ENCODE assay signal across 19 cellular contexts in the genomic region with DNA sequence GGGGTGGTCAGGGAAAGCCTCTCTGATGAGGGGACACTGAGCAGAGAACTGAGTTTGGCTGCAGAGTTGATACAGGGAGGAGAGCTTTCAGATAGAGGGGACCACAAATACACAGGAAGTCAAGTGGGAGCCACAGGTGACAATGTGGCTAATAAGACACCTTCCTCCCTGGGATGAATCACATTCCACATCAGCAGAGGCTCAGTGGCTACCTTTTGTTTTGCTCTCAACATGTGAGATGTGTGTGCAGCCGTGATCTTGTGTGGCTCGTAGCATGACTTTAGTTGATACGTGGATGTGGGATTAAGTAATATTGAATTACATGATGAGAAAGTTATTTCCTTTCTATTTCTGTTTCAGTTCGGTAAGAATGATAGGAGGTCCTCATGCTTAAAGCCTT. TPM values are rescaled to one million over a fixed set of nuclear protein-coding genes. Genes with fewer than 3 reads are reported as not detected.
A peak's percentile ranks its signal among the peaks of the same experiment; 100 is the strongest.
DNase-seq lines count a peak whose midpoint lies in the region; ATAC-seq, FAIRE-seq and TF ChIP-seq lines count a peak whose summit lies in the region.
"Had no signal": no experiment of that assay in that cellular context is flagged by ENCODE, and none has a peak within 500 bp of the region (broad histone marks: within the 10 kb centered on the region; RNA-seq: fewer than 3 reads in every experiment).

No MANE protein-coding gene starts in this region.

- peak overlapping the region in 1 of 10 donors; percentile 6 for H3K4me3 ChIP-seq in heart right ventricle
- peak overlapping the region in 1 of 4 experiments; percentile 8 for H3K4me3 ChIP-seq in fibroblast of lung (replicated peaks in 1 of 4; ENCODE audit: control extremely low read depth in 1 of 4, insufficient read depth in 1 of 4, low read depth in 3 of 4, low read length in 4 of 4)
- H3K4me3 ChIP-seq in subcutaneous abdominal adipose tissue (ENCODE audit: low read depth in 1 of 5, low read length in 5 of 5): peak overlapping the region in 3 of 5 donors; percentile 11 to 29 (median 18)
- H3K4me3 ChIP-seq: dorsolateral prefrontal cortex, tibial artery had no signal

- WGBS in heart right ventricle, 2 donors: 37 to 45% methylated on average over 4 of the region's 4 CpGs

- H3K79me2 ChIP-seq in fibroblast of lung (ENCODE audit: control insufficient read depth, insufficient read depth, low read length): no peaks in the 10 kb centered on the region

- H3K27ac Mint-ChIP-seq in T-helper 17 cell (no peak overlapping the region), WTC11 (no peak overlapping the region)
- H3K27ac Mint-ChIP-seq: activated CD4-positive, alpha-beta T cell treated with anti-CD3 and anti-CD28 coated beads, Interleukin-2, amount 10 ng/mL, durations not matched to agents 7 days and 5 days had no signal

- H3K27ac ChIP-seq in heart right ventricle (peak overlapping the region in 6 of 10 donors; percentile 11 to 99 (median 98)), fibroblast of lung (ENCODE audit: insufficient read depth, low read length) (peak overlapping the region; percentile 9), subcutaneous abdominal adipose tissue (ENCODE audit: low read depth, low read length) (no peak overlapping the region), RWPE1 (no peak overlapping the region)
- H3K27ac ChIP-seq: brain microvascular endothelial cell, dorsolateral prefrontal cortex had no signal

- H3K4me1 Mint-ChIP-seq in T-helper 17 cell (peaks cover 40% of the 10 kb centered on the region), WTC11 (peaks cover 41% of the 10 kb centered on the region)

- peak overlapping the region; percentile 67 for H3K4me2 ChIP-seq in fibroblast of lung (ENCODE audit: extremely low read depth, insufficient read depth, low read length)

- no peaks in the 10 kb centered on the region for H3K27me3 Mint-ChIP-seq in T-helper 17 cell
- H3K27me3 Mint-ChIP-seq in WTC11 (ENCODE audit: low read depth): no peaks in the 10 kb centered on the region
- H3K27me3 Mint-ChIP-seq: activated CD4-positive, alpha-beta T cell treated with anti-CD3 and anti-CD28 coated beads, Interleukin-2, amount 10 ng/mL, durations not matched to agents 7 days and 5 days had no signal

- POLR2A ChIA-PET in WTC11 (lab: Charles Lee) (no interaction called here), RWPE1 (lab: Yijun Ruan, JAX; ENCODE audit: low non-redundant PET) (no interaction called here)

- H3K4me1 ChIP-seq in heart right ventricle (peaks cover 0 to 78% (median 40%) of the 10 kb centered on the region in 9 donors), fibroblast of lung (ENCODE audit: control insufficient read depth, extremely low read depth, insufficient read depth, low read length) (peaks cover 3% of the 10 kb centered on the region), subcutaneous abdominal adipose tissue (ENCODE audit: control insufficient read depth in 5 of 5, insufficient read depth in 5 of 5, low read length in 5 of 5) (peaks cover 0 to 15% (median 9%) of the 10 kb centered on the region in 5 donors)

- H3K36me3 ChIP-seq in heart right ventricle: peaks cover 0 to 5% (median 0%) of the 10 kb centered on the region in 9 donors
- no peaks in the 10 kb centered on the region for H3K36me3 ChIP-seq in fibroblast of lung (ENCODE audit: control insufficient read depth, insufficient read depth, low read length)
- peaks cover 0 to 2% (median 0%) of the 10 kb centered on the region in 5 donors for H3K36me3 ChIP-seq in subcutaneous abdominal adipose tissue (ENCODE audit: control insufficient read depth in 5 of 5, insufficient read depth in 5 of 5, low read length in 5 of 5)
- H3K36me3 ChIP-seq: brain microvascular endothelial cell had no signal

- TF ChIP-seq CTCF in heart right ventricle (IDR thresholded peaks at IDR 0.05) (no peak), fibroblast of lung (conservative IDR thresholded peaks at IDR 0.05 in 1 of 2, IDR thresholded peaks at IDR 0.05 in 1 of 2; ENCODE audit: low read depth in 1 of 2, low read length in 2 of 2) (no peak), WTC11 (IDR thresholded peaks at IDR 0.05) (no peak), RWPE1 (conservative IDR thresholded peaks at IDR 0.05; ENCODE audit: low read depth) (no peak)

- intact Hi-C loops in heart right ventricle (cut with DNase I) (loop anchor here in 2 of 10 donors (10.0 kb wide), 2 partner anchors 210 to 390 kb away; no protein-coding TSS in a partner anchor), Right ventricle myocardium superior (cut with DNase I) (no loop called here)

- no peak for FAIRE-seq in RCC 7860 (lab: Jason Lieb, UNC)

- H3K9me3 ChIP-seq in heart right ventricle (no peaks in the 10 kb centered on the region), T-helper 17 cell (ENCODE audit: control insufficient read depth, low read length, poor library complexity, severe bottlenecking) (no peaks in the 10 kb centered on the region), fibroblast of lung (ENCODE audit: control insufficient read depth, insufficient read depth, low read depth, low read length) (no peaks in the 10 kb centered on the region), subcutaneous abdominal adipose tissue (ENCODE audit: control insufficient read depth in 5 of 5, low read length in 5 of 5) (no peaks in the 10 kb centered on the region)
- H3K9me3 ChIP-seq: tibial artery had no signal

- H3K9me3 Mint-ChIP-seq in WTC11: no peaks in the 10 kb centered on the region
- H3K9me3 Mint-ChIP-seq: activated CD4-positive, alpha-beta T cell treated with anti-CD3 and anti-CD28 coated beads, Interleukin-2, amount 10 ng/mL, durations not matched to agents 7 days and 5 days; activated naive CD4-positive, alpha-beta T cell treated with anti-CD3 and anti-CD28 coated beads, Interleukin-2, amount 50 U/mL, for 72 hours had no signal

- DNase-seq in heart right ventricle (no peak), Right ventricle myocardium superior (no peak), T-helper 17 cell (no peak), fibroblast of lung (ENCODE audit: low read depth in 2 of 2) (no peak), RCC 7860 (ENCODE audit: low spot score) (no peak), WTC11 (ENCODE audit: low spot score) (no peak), RWPE1 (ENCODE audit: low spot score) (no peak)
- DNase-seq: activated CD4-positive, alpha-beta T cell treated with anti-CD3 and anti-CD28 coated beads, Interleukin-2, amount 10 ng/mL, durations not matched to agents 7 days and 5 days; brain microvascular endothelial cell; dorsolateral prefrontal cortex; KBM-7; midbrain; NCI-H1092; NCI-H2081; NCI-H446 treated with DMSO at 0.1 percent for 48 hours; NK-92 treated with Interleukin-12 subunit alpha and Interleukin-12 subunit beta, amount 100 ng/mL, for 24 hours; tibial artery had no signal

- H3K9ac ChIP-seq in fibroblast of lung (ENCODE audit: insufficient read depth, low read length) (no peak overlapping the region), subcutaneous abdominal adipose tissue (ENCODE audit: low read length in 5 of 5) (no peak overlapping the region)

- H2AFZ ChIP-seq in fibroblast of lung (ENCODE audit: low read length): peak overlapping the region; percentile 61

- H3K36me3 Mint-ChIP-seq in T-helper 17 cell (ENCODE audit: low read depth) (peaks cover 4% of the 10 kb centered on the region), WTC11 (peaks cover 1% of the 10 kb centered on the region; the same call in 1 of the 2 replicates)

- H3K4me3 Mint-ChIP-seq in T-helper 17 cell (peak overlapping the region; percentile 33), WTC11 (no peak overlapping the region)
- H3K4me3 Mint-ChIP-seq: activated CD4-positive, alpha-beta T cell treated with anti-CD3 and anti-CD28 coated beads, Interleukin-2, amount 10 ng/mL, durations not matched to agents 7 days and 5 days had no signal

- CTCF ChIA-PET in WTC11 (lab: Charles Lee) (interaction anchor here (0.8 kb wide), 1 partner anchor 97 kb away, joined by 3 read pairs; no protein-coding TSS in a partner anchor), RWPE1 (lab: Yijun Ruan, JAX) (no interaction called here)

- ATAC-seq in heart right ventricle (no peak), Right ventricle myocardium superior (ENCODE audit: poor library complexity) (no peak), T-helper 17 cell (no peak), WTC11 (no peak)
- ATAC-seq: activated naive CD4-positive, alpha-beta T cell treated with anti-CD3 and anti-CD28 coated beads, Interleukin-2, amount 50 U/mL, for 72 hours had no signal

- H3K27me3 ChIP-seq in heart right ventricle (no peaks in the 10 kb centered on the region), fibroblast of lung (ENCODE audit: control insufficient read depth, insufficient read depth, low read length) (no peaks in the 10 kb centered on the region), subcutaneous abdominal adipose tissue (ENCODE audit: control insufficient read depth in 5 of 5, insufficient read depth in 4 of 5, low read length in 5 of 5) (no peaks in the 10 kb centered on the region)
- H3K27me3 ChIP-seq: brain microvascular endothelial cell, dorsolateral prefrontal cortex, tibial artery had no signal

- no peaks in the 10 kb centered on the region for H4K20me1 ChIP-seq in fibroblast of lung (ENCODE audit: control insufficient read depth, extremely low read depth, insufficient read depth, low read length)

TF ChIP-seq in WTC11, 78 proteins besides CTCF, POLR2A, EP300 and RAD21 (continues in another document):
- TF ChIP-seq FOXK1 (CRISPR knock-in tag; IDR thresholded peaks at IDR 0.05) (no peak), TEAD4 (CRISPR knock-in tag; IDR thresholded peaks at IDR 0.05) (no peak), MYBL2 (CRISPR knock-in tag; IDR thresholded peaks at IDR 0.05) (no peak)
- TF ChIP-seq, protein P1, sequence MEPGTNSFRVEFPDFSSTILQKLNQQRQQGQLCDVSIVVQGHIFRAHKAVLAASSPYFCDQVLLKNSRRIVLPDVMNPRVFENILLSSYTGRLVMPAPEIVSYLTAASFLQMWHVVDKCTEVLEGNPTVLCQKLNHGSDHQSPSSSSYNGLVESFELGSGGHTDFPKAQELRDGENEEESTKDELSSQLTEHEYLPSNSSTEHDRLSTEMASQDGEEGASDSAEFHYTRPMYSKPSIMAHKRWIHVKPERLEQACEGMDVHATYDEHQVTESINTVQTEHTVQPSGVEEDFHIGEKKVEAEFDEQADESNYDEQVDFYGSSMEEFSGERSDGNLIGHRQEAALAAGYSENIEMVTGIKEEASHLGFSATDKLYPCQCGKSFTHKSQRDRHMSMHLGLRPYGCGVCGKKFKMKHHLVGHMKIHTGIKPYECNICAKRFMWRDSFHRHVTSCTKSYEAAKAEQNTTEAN (CRISPR knock-in tag; IDR thresholded peaks at IDR 0.05): no peak

RNA-seq across cellular contexts. Expression of a gene that starts 7.5 kb away (rescaled TPM):
- 10 to 100 TPM; 36.3 to 80.1 (median 60.2) TPM for total RNA-seq in heart right ventricle
- 10 to 100 TPM in 1 of 2 donors, 1 to 10 TPM in 1; 5.0 to 32.8 TPM for polyA plus RNA-seq in heart right ventricle
- total RNA-seq in Right ventricle myocardium superior: 35.8 TPM
- total RNA-seq in T-helper 17 cell: 10 to 100 TPM; 13.0 to 14.4 TPM
- 11.8 and 21.1 TPM in 2 replicates for total RNA-seq in fibroblast of lung
- polyA plus RNA-seq in fibroblast of lung: 13.5 and 19.7 TPM in 2 replicates
- polyA plus RNA-seq in fibroblast of lung (2012): 10.5 and 12.1 TPM in 2 replicates
- polyA minus RNA-seq in fibroblast of lung (ENCODE audit: low replicate concordance): 5.7 and 13.2 TPM in 2 replicates
- total RNA-seq in WTC11 (2021): 7.1 to 11.6 TPM (median 9.1 TPM) in 3 replicates

Comparison
In these comparisons a context has a peak if more than half of its experiments do, and no peak if none do; other contexts are left out.
1. H3K27ac ChIP-seq: peak in heart right ventricle (6 of 10) and fibroblast of lung (single experiment); none in subcutaneous abdominal adipose tissue (single experiment) and RWPE1 (single experiment).